ENCODE assay signal across 14 cellular contexts in the genomic region with DNA sequence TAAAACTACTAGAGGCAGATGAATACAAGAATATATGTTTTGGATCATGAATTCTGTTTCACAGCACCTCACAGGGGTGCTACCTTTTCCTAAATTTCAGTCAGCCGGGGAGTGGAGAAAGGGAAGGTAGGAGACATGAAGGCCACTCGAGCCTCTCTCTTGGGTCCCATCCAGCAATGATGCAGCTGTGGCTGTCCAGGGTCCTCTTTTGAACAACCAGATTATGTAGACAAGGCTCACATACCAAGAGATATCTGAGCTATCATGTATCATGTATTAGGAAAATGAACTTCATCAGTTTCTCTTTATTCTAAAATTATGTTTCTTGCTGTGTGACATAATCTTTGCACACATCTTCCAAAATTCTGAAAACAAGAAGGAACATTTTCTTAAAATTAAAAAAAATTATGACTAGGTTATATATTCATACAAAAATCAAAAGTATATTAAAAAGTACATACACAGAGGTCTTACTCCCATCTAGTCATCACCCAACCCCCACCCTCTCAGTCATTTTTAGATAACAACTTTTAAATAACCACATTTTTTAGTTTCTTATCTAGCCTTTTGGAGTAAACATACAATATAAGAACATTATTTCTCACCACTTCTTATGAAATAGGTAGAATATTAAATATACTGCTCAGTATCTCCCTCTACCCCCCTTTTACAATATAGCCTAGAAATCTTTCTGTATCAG.
"Had no signal": no experiment of that assay in that cellular context is flagged by ENCODE, and none has a peak within 500 bp of the region (broad histone marks: within the 10 kb centered on the region; RNA-seq: fewer than 3 reads in every experiment).

No MANE protein-coding gene starts in this region.

- H3K9me3 ChIP-seq: colonic mucosa, left ventricle myocardium inferior, tibial nerve had no signal

- H3K36me3 Mint-ChIP-seq: natural killer cell treated with Interleukin-12 subunit alpha and Interleukin-12 subunit beta and Interleukin-15 and Interleukin-18, amount 100 ng/mL, for 72 hours had no signal

- H3K27ac ChIP-seq: colonic mucosa, left ventricle myocardium inferior, SK-N-MC, tibial nerve had no signal

- H3K9me3 Mint-ChIP-seq: activated CD4-positive, alpha-beta memory T cell treated with anti-CD3 and anti-CD28 coated beads, Interleukin-2, amount 10 ng/mL, durations not matched to agents 7 days and 5 days; natural killer cell treated with Interleukin-12 subunit alpha and Interleukin-12 subunit beta and Interleukin-15 and Interleukin-18, amount 100 ng/mL, for 72 hours had no signal

- H3K27ac Mint-ChIP-seq: activated CD4-positive, alpha-beta memory T cell treated with anti-CD3 and anti-CD28 coated beads, Interleukin-2, amount 10 ng/mL, durations not matched to agents 7 days and 5 days had no signal

- ATAC-seq: natural killer cell treated with Interleukin-12 subunit alpha and Interleukin-12 subunit beta and Interleukin-15 and Interleukin-18, amount 100 ng/mL, for 72 hours had no signal

- H3K27me3 ChIP-seq: colonic mucosa, tibial nerve had no signal

- H3K27me3 Mint-ChIP-seq: activated CD4-positive, alpha-beta memory T cell treated with anti-CD3 and anti-CD28 coated beads, Interleukin-2, amount 10 ng/mL, durations not matched to agents 7 days and 5 days; natural killer cell treated with Interleukin-12 subunit alpha and Interleukin-12 subunit beta and Interleukin-15 and Interleukin-18, amount 100 ng/mL, for 72 hours had no signal

- H3K4me3 Mint-ChIP-seq: activated CD4-positive, alpha-beta memory T cell treated with anti-CD3 and anti-CD28 coated beads, Interleukin-2, amount 10 ng/mL, durations not matched to agents 7 days and 5 days; natural killer cell treated with Interleukin-12 subunit alpha and Interleukin-12 subunit beta and Interleukin-15 and Interleukin-18, amount 100 ng/mL, for 72 hours had no signal

- DNase-seq: activated CD4-positive, alpha-beta memory T cell treated with anti-CD3 and anti-CD28 coated beads, Interleukin-2, amount 10 ng/mL, durations not matched to agents 7 days and 5 days; activated CD8-positive, alpha-beta memory T cell treated with anti-CD3 and anti-CD28 coated beads, Interleukin-2, amount 50 U/mL, for 4 hours; activated naive CD4-positive, alpha-beta T cell; colonic mucosa; foreskin fibroblast; left ventricle myocardium inferior; nucleus accumbens; stimulated activated CD4-positive, alpha-beta T cell treated with anti-CD3 and anti-CD28 coated beads, Interleukin-2, amount 100 ng/mL, for 48 hours; stimulated activated naive CD4-positive, alpha-beta T cell; T-helper 1 cell; T1000 had no signal

- H3K4me1 ChIP-seq: colonic mucosa had no signal

- H3K4me3 ChIP-seq: colonic mucosa, left ventricle myocardium inferior, SK-N-MC, tibial nerve had no signal
